ENCODE assay signal across 8 cellular contexts in genomic region chr1:27392096-27392777, GRCh38.
A peak's percentile ranks its signal among the peaks of the same experiment; 100 is the strongest.
DNase-seq lines count a peak whose midpoint lies in the region; ATAC-seq and TF ChIP-seq lines count a peak whose summit lies in the region.

Gene GPR3 (plus strand): TSS chr1:27392622. CDS start chr1:27393799, 1,177 bp downstream.

- peak; percentile 80 for ATAC-seq in HG03432 (IDR thresholded peaks at IDR 0.05; ENCODE audit: unreplicated experiment)

- H3K4me3 ChIP-seq in AG09309 (ENCODE audit: control insufficient read depth, low read depth, low read length) (peak within 1 kb of the TSS; percentile 68), choroid plexus epithelial cell (ENCODE audit: low read depth, low read length) (peak within 1 kb of the TSS; percentile 59)

- TF ChIP-seq POLR2A in GM18951 (IDR thresholded peaks at IDR 0.05; ENCODE audit: extremely low read depth, insufficient read depth, insufficient read length): peak; percentile 25

- in situ Hi-C loops in GM18951 (cut with MboI; ENCODE audit: low sequenced_read_pairs, unreplicated experiment): loop anchor here (5.0 kb wide), 1 partner anchor 90 kb away; no protein-coding TSS in a partner anchor

- TF ChIP-seq CTCF in AG09309 (IDR thresholded peaks at IDR 0.05; ENCODE audit: control insufficient read depth, insufficient read depth, low read depth, low read length, missing control alignments) (peak; percentile 61), choroid plexus epithelial cell (conservative IDR thresholded peaks at IDR 0.05; ENCODE audit: low read depth, low read length) (peak; percentile 57)

- DNase-seq in AG09309 (ENCODE audit: low read depth): peak; percentile 41
- DNase-seq in NCI-H510A treated with DMSO at 0.1 percent for 48 hours (lab: John Stamatoyannopoulos, UW): peak; percentile 91
- DNase-seq in activated CD4-positive, alpha-beta T cell treated with anti-CD3 and anti-CD28 coated beads for 4 hours: peak; percentile 93 to 94
- peak; percentile 89 for DNase-seq in choroid plexus epithelial cell (ENCODE audit: low read depth)
- DNase-seq in left kidney (ENCODE audit: low read depth, low spot score): peak; percentile 95
- DNase-seq in stimulated activated CD4-positive, alpha-beta T cell treated with anti-CD3 and anti-CD28 coated beads, Interleukin-1b, Interleukin-23, amount 100 ng/mL, for 4 hours (ENCODE audit: low read depth in 2 of 2): peak; percentile 93 to 95

Comparison
In these comparisons a context has a peak if more than half of its experiments do, and no peak if none do; other contexts are left out.
1. Peak in every context shown above with its lines: DNase-seq, ATAC-seq and H3K4me3 ChIP-seq.
2. DNase-seq: peak in every context shown above with its lines; median percentile 95 in left kidney; 94 in stimulated activated CD4-positive, alpha-beta T cell treated with anti-CD3 and anti-CD28 coated beads, Interleukin-1b, Interleukin-23, amount 100 ng/mL, for 4 hours; 94 in activated CD4-positive, alpha-beta T cell treated with anti-CD3 and anti-CD28 coated beads for 4 hours; 91 in NCI-H510A treated with DMSO at 0.1 percent for 48 hours; 89 in choroid plexus epithelial cell; 41 in AG09309.